23 cellular contexts compared by ENCODE assay signal in genomic region chr9:138114501-138115245, GRCh38.
"Had no signal": no experiment of that assay in that cellular context is flagged by ENCODE, and none has a peak within 500 bp of the region (broad histone marks: within the 10 kb centered on the region; RNA-seq: fewer than 3 reads in every experiment).

No MANE protein-coding gene starts in this region.

- H3K9me3 ChIP-seq: gastroesophageal sphincter, heart right ventricle, left ventricle myocardium inferior, ovary, psoas muscle, right atrium auricular region, tibial artery, uterus had no signal

- DNase-seq: activated CD4-positive, alpha-beta T cell treated with anti-CD3 and anti-CD28 coated beads, Interleukin-2, amount 10 ng/mL, durations not matched to agents 7 days and 5 days; activated CD8-positive, alpha-beta T cell treated with anti-CD3 and anti-CD28 coated beads for 36 hours; activated naive CD8-positive, alpha-beta T cell treated with anti-CD3 and anti-CD28 coated beads for 36 hours; activated T-cell treated with anti-CD3 and anti-CD28 coated beads for 4 hours; cerebellar nuclear complex; heart right ventricle; kidney glomerular epithelial cell; left ventricle myocardium inferior; ovary; psoas muscle; stimulated activated CD4-positive, alpha-beta T cell treated with anti-CD3 and anti-CD28 coated beads, Interleukin-12 subunit alpha, Interleukin-12 subunit beta, amount 100 ng/mL, for 4 hours; uterus had no signal

- H3K4me1 Mint-ChIP-seq: activated CD4-positive, alpha-beta T cell treated with anti-CD3 and anti-CD28 coated beads, Interleukin-2, amount 10 ng/mL, durations not matched to agents 7 days and 5 days; activated CD8-positive, alpha-beta memory T cell treated with anti-CD3 and anti-CD28 coated beads, Interleukin-2, amount 10 ng/mL, durations not matched to agents 7 days and 5 days; activated naive CD8-positive, alpha-beta T cell treated with anti-CD3 and anti-CD28 coated beads for 36 hours; mesothelial cell of epicardium had no signal

- H3K27ac ChIP-seq: coronary artery, gastroesophageal sphincter, heart right ventricle, left ventricle myocardium inferior, ovary, psoas muscle, right atrium auricular region, tibial artery, uterus, VCaP had no signal

- H3K4me3 Mint-ChIP-seq: activated CD4-positive, alpha-beta T cell treated with anti-CD3 and anti-CD28 coated beads, Interleukin-2, amount 10 ng/mL, durations not matched to agents 7 days and 5 days; activated CD8-positive, alpha-beta memory T cell treated with anti-CD3 and anti-CD28 coated beads, Interleukin-2, amount 10 ng/mL, durations not matched to agents 7 days and 5 days; activated CD8-positive, alpha-beta T cell treated with anti-CD3 and anti-CD28 coated beads for 36 hours; activated naive CD8-positive, alpha-beta T cell treated with anti-CD3 and anti-CD28 coated beads for 36 hours; activated T-helper 1 cell treated with anti-CD3 and anti-CD28 coated beads, Interleukin-12 subunit alpha, Interleukin-12 subunit beta, Interleukin-2, Interleukin-4 antibody, amounts not matched to agents 30 ng/mL and 10 ng/mL and 1 ng/mL, durations not matched to agents 14 hours and 24 hours and 36 hours; mesothelial cell of epicardium; naive thymus-derived CD8-positive, alpha-beta T cell; stimulated activated naive CD8-positive, alpha-beta T cell treated with anti-CD3 and anti-CD28 coated beads, Interleukin-15, Interleukin-2, amounts not matched to agents 100 ng/mL and 50 ng/mL, for 24 hours had no signal

- H3K4me3 ChIP-seq: coronary artery, gastroesophageal sphincter, heart right ventricle, left ventricle myocardium inferior, ovary, psoas muscle, right atrium auricular region, tibial artery, uterus had no signal

- H3K36me3 ChIP-seq: gastroesophageal sphincter, heart right ventricle, left ventricle myocardium inferior, ovary, right atrium auricular region, tibial artery, uterus had no signal

- H3K27me3 ChIP-seq: ovary, right atrium auricular region, uterus had no signal

- H3K9me3 Mint-ChIP-seq: activated CD4-positive, alpha-beta T cell treated with anti-CD3 and anti-CD28 coated beads, Interleukin-2, amount 10 ng/mL, durations not matched to agents 7 days and 5 days; activated CD8-positive, alpha-beta T cell treated with anti-CD3 and anti-CD28 coated beads for 36 hours; activated naive CD8-positive, alpha-beta T cell treated with anti-CD3 and anti-CD28 coated beads for 36 hours; activated T-helper 1 cell treated with anti-CD3 and anti-CD28 coated beads, Interleukin-12 subunit alpha, Interleukin-12 subunit beta, Interleukin-2, Interleukin-4 antibody, amounts not matched to agents 30 ng/mL and 10 ng/mL and 1 ng/mL, durations not matched to agents 14 hours and 24 hours and 36 hours; naive thymus-derived CD8-positive, alpha-beta T cell; stimulated activated naive CD8-positive, alpha-beta T cell treated with anti-CD3 and anti-CD28 coated beads, Interleukin-15, Interleukin-2, amounts not matched to agents 100 ng/mL and 50 ng/mL, for 24 hours had no signal

- H3K36me3 Mint-ChIP-seq: activated CD8-positive, alpha-beta memory T cell treated with anti-CD3 and anti-CD28 coated beads, Interleukin-2, amount 10 ng/mL, durations not matched to agents 7 days and 5 days; activated naive CD8-positive, alpha-beta T cell treated with anti-CD3 and anti-CD28 coated beads for 36 hours; mesothelial cell of epicardium; naive thymus-derived CD8-positive, alpha-beta T cell had no signal

- H3K27ac Mint-ChIP-seq: activated CD4-positive, alpha-beta T cell treated with anti-CD3 and anti-CD28 coated beads, Interleukin-2, amount 10 ng/mL, durations not matched to agents 7 days and 5 days; activated CD8-positive, alpha-beta memory T cell treated with anti-CD3 and anti-CD28 coated beads, Interleukin-2, amount 10 ng/mL, durations not matched to agents 7 days and 5 days; activated CD8-positive, alpha-beta T cell treated with anti-CD3 and anti-CD28 coated beads for 36 hours; activated naive CD8-positive, alpha-beta T cell treated with anti-CD3 and anti-CD28 coated beads for 36 hours; activated T-helper 1 cell treated with anti-CD3 and anti-CD28 coated beads, Interleukin-12 subunit alpha, Interleukin-12 subunit beta, Interleukin-2, Interleukin-4 antibody, amounts not matched to agents 30 ng/mL and 10 ng/mL and 1 ng/mL, durations not matched to agents 14 hours and 24 hours and 36 hours; mesothelial cell of epicardium; naive thymus-derived CD8-positive, alpha-beta T cell; stimulated activated naive CD8-positive, alpha-beta T cell treated with anti-CD3 and anti-CD28 coated beads, Interleukin-15, Interleukin-2, amounts not matched to agents 100 ng/mL and 50 ng/mL, for 24 hours had no signal

- H3K27me3 Mint-ChIP-seq: activated CD4-positive, alpha-beta T cell treated with anti-CD3 and anti-CD28 coated beads, Interleukin-2, amount 10 ng/mL, durations not matched to agents 7 days and 5 days; activated CD8-positive, alpha-beta memory T cell treated with anti-CD3 and anti-CD28 coated beads, Interleukin-2, amount 10 ng/mL, durations not matched to agents 7 days and 5 days; activated naive CD8-positive, alpha-beta T cell treated with anti-CD3 and anti-CD28 coated beads for 36 hours; stimulated activated naive CD8-positive, alpha-beta T cell treated with anti-CD3 and anti-CD28 coated beads, Interleukin-15, Interleukin-2, amounts not matched to agents 100 ng/mL and 50 ng/mL, for 24 hours had no signal

- H3K4me1 ChIP-seq: gastroesophageal sphincter, heart right ventricle, left ventricle myocardium inferior, psoas muscle, right atrium auricular region, tibial artery, uterus had no signal

- ATAC-seq: activated CD4-positive, CD25-positive, alpha-beta regulatory T cell treated with anti-CD3 and anti-CD28 coated beads, Interleukin-2, amount 50 U/mL, for 24 hours; activated CD8-positive, alpha-beta memory T cell treated with anti-CD3 and anti-CD28 coated beads, Interleukin-2, amount 10 ng/mL, durations not matched to agents 7 days and 5 days; activated CD8-positive, alpha-beta T cell treated with anti-CD3 and anti-CD28 coated beads for 36 hours; gastroesophageal sphincter; heart right ventricle; naive thymus-derived CD8-positive, alpha-beta T cell; psoas muscle had no signal
